Comparison of ENCODE assay signal across 21 cellular contexts in the genomic region with DNA sequence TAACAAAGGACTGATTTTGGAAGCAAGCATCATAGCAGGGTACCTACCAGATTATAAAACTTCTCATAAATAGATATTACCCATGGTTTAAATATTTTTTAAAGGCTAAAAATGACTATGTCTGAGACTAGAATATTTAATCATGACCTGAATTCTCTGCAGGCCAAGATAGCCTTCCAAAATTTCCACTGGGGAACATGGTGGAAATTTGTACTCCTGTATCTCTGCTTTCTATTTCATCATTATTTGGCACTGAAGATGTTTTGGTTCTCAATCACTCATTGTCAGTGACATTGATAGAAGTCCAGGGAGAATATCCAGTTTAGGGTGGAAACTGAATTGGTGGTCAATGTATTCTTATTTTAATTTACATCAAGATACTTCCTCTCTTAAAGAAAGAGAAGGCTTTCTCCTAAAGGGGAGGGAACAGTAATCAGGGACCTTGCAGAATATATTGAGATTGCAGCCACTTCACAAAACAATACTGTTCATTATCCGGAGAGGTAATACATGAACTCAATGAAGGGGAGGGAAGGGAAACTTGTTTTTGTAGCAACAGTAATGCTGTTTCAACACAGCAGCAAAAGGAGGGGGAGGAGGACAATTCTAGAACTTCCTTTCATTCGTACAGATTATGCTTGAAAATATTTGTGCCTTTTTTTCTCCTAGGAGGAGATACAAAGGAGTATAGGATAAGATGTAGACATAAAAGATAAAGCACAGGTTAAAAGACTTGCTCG.
"Had no signal": no experiment of that assay in that cellular context is flagged by ENCODE, and none has a peak within 500 bp of the region (broad histone marks: within the 10 kb centered on the region; RNA-seq: fewer than 3 reads in every experiment).

No MANE protein-coding gene starts in this region.

- H3K36me3 ChIP-seq: left lung, tibial artery had no signal

- H3K27me3 ChIP-seq: body of pancreas, tibial artery had no signal

- ATAC-seq: activated CD8-positive, alpha-beta T cell treated with anti-CD3 and anti-CD28 coated beads, Interleukin-2, amount 10 ng/mL, durations not matched to agents 7 days and 5 days; body of pancreas; left lung had no signal

- DNase-seq: activated CD4-positive, alpha-beta T cell treated with anti-CD3 and anti-CD28 coated beads, Interleukin-2, amount 10 ng/mL, durations not matched to agents 24 days and 14 days; activated CD4-positive, CD25-positive, alpha-beta regulatory T cell; activated CD8-positive, alpha-beta T cell treated with anti-CD3 and anti-CD28 coated beads, Interleukin-2, amount 10 ng/mL, durations not matched to agents 7 days and 5 days; activated naive CD4-positive, alpha-beta T cell treated with anti-CD3 and anti-CD28 coated beads for 36 hours; activated T-cell treated with anti-CD3 and anti-CD28 coated beads, Interleukin-2, amount 50 U/mL, for 24 hours; central memory CD4-positive, alpha-beta T cell; dorsolateral prefrontal cortex; endodermal cell; head of caudate nucleus; kidney; left lung; nephron progenitor cell; occipital lobe; posterior cingulate gyrus; retina; stimulated activated CD4-positive, alpha-beta T cell treated with anti-CD3 and anti-CD28 coated beads, Interleukin-12 subunit alpha, Interleukin-12 subunit beta, amount 100 ng/mL, for 4 hours; stimulated activated CD4-positive, alpha-beta T cell treated with anti-CD3 and anti-CD28 coated beads, Interleukin-1b, Interleukin-23, amount 100 ng/mL, for 48 hours; stimulated activated naive CD4-positive, alpha-beta T cell treated with Interleukin-2 at 50 U/mL for 16 hours; T-helper 9 cell; tibial artery had no signal

- H3K4me1 ChIP-seq: body of pancreas, left lung, tibial artery had no signal

- H3K4me3 ChIP-seq: body of pancreas, dorsolateral prefrontal cortex, left lung, tibial artery had no signal

- H3K27ac ChIP-seq: body of pancreas, dorsolateral prefrontal cortex, left lung, tibial artery had no signal

- H3K9me3 ChIP-seq: body of pancreas, left lung, tibial artery had no signal
